In genomic region chr20:61382194-61382593, GRCh38 we compare ENCODE assay signal across 11 cellular contexts.
"Had no signal": no experiment of that assay in that cellular context is flagged by ENCODE, and none has a peak within 500 bp of the region (broad histone marks: within the 10 kb centered on the region; RNA-seq: fewer than 3 reads in every experiment).

No MANE protein-coding gene starts in this region.

- DNase-seq: GM23248, GOT3, H7, H9, HCEC 1CT, HFFc6 had no signal

- H3K9me3 ChIP-seq: HAP-1 had no signal

- H3K9ac ChIP-seq: GM23248 had no signal

- H2AFZ ChIP-seq: GM23248, GM23338 had no signal

- H3K36me3 ChIP-seq: HAP-1 had no signal

- H3K4me1 ChIP-seq: HAP-1 had no signal

- H3K4me3 ChIP-seq: GM23248, GM23338, HAP-1 had no signal

- ATAC-seq: GM23338, HCT116 had no signal

- H3K27ac ChIP-seq: GM23248 had no signal

- FAIRE-seq: H1, H54 had no signal

- H3K4me2 ChIP-seq: GM23338 had no signal
